Comparison of ENCODE assay signal across 13 cellular contexts in genomic region chr19:47429140-47429793, GRCh38. TPM values are rescaled to one million over a fixed set of nuclear protein-coding genes. Genes with fewer than 3 reads are reported as not detected.
DNase-seq lines count a peak whose midpoint lies in the region; ATAC-seq, FAIRE-seq and TF ChIP-seq lines count a peak whose summit lies in the region.
"Had no signal": no experiment of that assay in that cellular context is flagged by ENCODE, and none has a peak within 500 bp of the region (broad histone marks: within the 10 kb centered on the region; RNA-seq: fewer than 3 reads in every experiment).

No MANE protein-coding gene starts in this region.

- TF ChIP-seq CTCF in H9 (conservative IDR thresholded peaks at IDR 0.05) (no peak), D721Med (IDR thresholded peaks at IDR 0.05; ENCODE audit: insufficient read depth, missing control alignments) (no peak), vagina (IDR thresholded peaks at IDR 0.05) (no peak)

- H3K9me3 Mint-ChIP-seq in CD8-positive, alpha-beta memory T cell, result no peaks in the 10 kb centered on the region
- no peaks in the 10 kb centered on the region for H3K9me3 Mint-ChIP-seq in H9
- no peaks in the 10 kb centered on the region for H3K9me3 Mint-ChIP-seq in activated T-helper 1 cell treated with anti-CD3 and anti-CD28 coated beads, Interleukin-12 subunit alpha, Interleukin-12 subunit beta, Interleukin-2, Interleukin-4 antibody, amounts not matched to agents 30 ng/mL and 10 ng/mL and 1 ng/mL, durations not matched to agents 14 hours and 24 hours and 36 hours

- no peaks in the 10 kb centered on the region for H3K36me3 ChIP-seq in CD8-positive, alpha-beta memory T cell (ENCODE audit: insufficient read depth, low read length)
- H3K36me3 ChIP-seq in vagina, result no peaks in the 10 kb centered on the region
- H3K36me3 ChIP-seq: thoracic aorta had no signal

- no peak overlapping the region for H2BK5ac ChIP-seq in H9 (ENCODE audit: insufficient read length, low read length)

- H4K91ac ChIP-seq in H9 (ENCODE audit: insufficient read length, low read depth, low read length), result no peak overlapping the region

- H2AFZ ChIP-seq in H9 (ENCODE audit: low read length), result no peak overlapping the region

- H3K4me1 ChIP-seq in CD8-positive, alpha-beta memory T cell (ENCODE audit: insufficient read depth, low read length), result peaks cover 31% of the 10 kb centered on the region
- H3K4me1 ChIP-seq in H9 (ENCODE audit: insufficient read depth, low read length), result no peaks in the 10 kb centered on the region
- peaks cover 25% of the 10 kb centered on the region for H3K4me1 ChIP-seq in vagina

- H3K56ac ChIP-seq in H9 (ENCODE audit: insufficient read length, low read depth, low read length), result no peak overlapping the region

- H3K4me3 ChIP-seq in CD8-positive, alpha-beta memory T cell (ENCODE audit: low read length), result no peak overlapping the region
- no peak overlapping the region for H3K4me3 ChIP-seq in vagina

- no peak overlapping the region for H4K8ac ChIP-seq in H9 (replicated peaks; ENCODE audit: insufficient read length, low read depth, low read length)

- H2BK12ac ChIP-seq in H9 (ENCODE audit: insufficient read length, low read depth, low read length), result no peak overlapping the region

- H3K14ac ChIP-seq in H9 (ENCODE audit: insufficient read depth, low read length), result no peak overlapping the region

- H3K23me2 ChIP-seq in H9 (ENCODE audit: insufficient read length, low read depth, low read length, poor library complexity, severe bottlenecking), result peaks cover 22% of the 10 kb centered on the region

- no peak overlapping the region for H4K5ac ChIP-seq in H9 (ENCODE audit: insufficient read length, low read depth, low read length)

- H3K18ac ChIP-seq in H9 (ENCODE audit: insufficient read length, low read depth, low read length), result no peak overlapping the region

- peak overlapping the region; percentile 78 for H3K4me2 ChIP-seq in H9 (ENCODE audit: insufficient read depth, insufficient read length, low read length)

- H2BK20ac ChIP-seq in H9 (ENCODE audit: low read depth, low read length, poor library complexity, severe bottlenecking), result no peak overlapping the region

- H3K4me3 Mint-ChIP-seq in CD8-positive, alpha-beta memory T cell, result peak overlapping the region in 4 of 7 donors; percentile 19 to 62 (median 50)
- peak overlapping the region; percentile 14 to 70; a peak in 2 of 5 replicates for H3K4me3 Mint-ChIP-seq in H9
- peak overlapping the region; percentile 39 for H3K4me3 Mint-ChIP-seq in activated T-helper 1 cell treated with anti-CD3 and anti-CD28 coated beads, Interleukin-12 subunit alpha, Interleukin-12 subunit beta, Interleukin-2, Interleukin-4 antibody, amounts not matched to agents 30 ng/mL and 10 ng/mL and 1 ng/mL, durations not matched to agents 14 hours and 24 hours and 36 hours

- DNase-seq in CD8-positive, alpha-beta memory T cell, result no peak
- DNase-seq in H9 (peak; percentile 62), islet precursor cell (peak; percentile 56), D721Med (ENCODE audit: insufficient read length, low spot score) (no peak), vagina (ENCODE audit: extremely low spot score in 2 of 2) (no peak)
- DNase-seq in activated T-helper 1 cell treated with anti-CD3 and anti-CD28 coated beads, Interleukin-12 subunit alpha, Interleukin-12 subunit beta, Interleukin-2, Interleukin-4 antibody, amounts not matched to agents 30 ng/mL and 10 ng/mL and 1 ng/mL, durations not matched to agents 14 hours and 24 hours and 36 hours (ENCODE audit: low spot score), result no peak
- DNase-seq: MM.1S, NCI-H2107, Right ventricle myocardium superior had no signal

- H3K4me1 Mint-ChIP-seq in CD8-positive, alpha-beta memory T cell, result peaks cover 5 to 12% (median 6%) of the 10 kb centered on the region in 3 donors
- peaks cover 4 to 16% of the 10 kb centered on the region in 2 experiments for H3K4me1 Mint-ChIP-seq in H9
- peaks cover 22% of the 10 kb centered on the region for H3K4me1 Mint-ChIP-seq in activated T-helper 1 cell treated with anti-CD3 and anti-CD28 coated beads, Interleukin-12 subunit alpha, Interleukin-12 subunit beta, Interleukin-2, Interleukin-4 antibody, amounts not matched to agents 30 ng/mL and 10 ng/mL and 1 ng/mL, durations not matched to agents 14 hours and 24 hours and 36 hours (ENCODE audit: low read depth)

- no peak overlapping the region for H3K4ac ChIP-seq in H9 (ENCODE audit: low read depth, low read length)

- no peaks in the 10 kb centered on the region for H3K9me3 ChIP-seq in CD8-positive, alpha-beta memory T cell (ENCODE audit: low read length)
- H3K9me3 ChIP-seq in H9 (ENCODE audit: control insufficient read depth, low read depth, low read length), result no peaks in the 10 kb centered on the region
- H3K9me3 ChIP-seq in vagina, result no peaks in the 10 kb centered on the region
- H3K9me3 ChIP-seq: thoracic aorta had no signal

- POLR2A ChIA-PET in CD8-positive, alpha-beta memory T cell (lab: Charles Lee), result interaction anchor here (0.6 kb wide), 1 partner anchor 86 kb away, joined by 5 read pairs; no protein-coding TSS in a partner anchor

- CTCF ChIA-PET in CD8-positive, alpha-beta memory T cell (lab: Charles Lee), result interaction anchor here (1.4 to 1.9 kb wide), 5 partner anchors 7 to 277 kb away, joined by 3 to 13 read pairs (median 3); no protein-coding TSS in a partner anchor

- no peak for ATAC-seq in GM19397 (IDR thresholded peaks at IDR 0.05; ENCODE audit: unreplicated experiment)

- WGBS in H9 (ENCODE audit: extremely low coverage, insufficient read length, low lambda C conversion rate), result no CpG with 5 or more reads among the region's 20 CpGs

- H3K27ac ChIP-seq in CD8-positive, alpha-beta memory T cell (ENCODE audit: low read depth, low read length), result no peak overlapping the region
- H3K27ac ChIP-seq in H9 (ENCODE audit: insufficient read length, low read depth, low read length) (no peak overlapping the region), vagina (no peak overlapping the region)
- H3K27ac ChIP-seq: thoracic aorta had no signal

- no peak overlapping the region for H2AK5ac ChIP-seq in H9 (ENCODE audit: insufficient read length, low read length)

- H3K79me2 ChIP-seq in H9 (ENCODE audit: insufficient read depth, low read length), result no peaks in the 10 kb centered on the region

- H2BK120ac ChIP-seq in H9 (ENCODE audit: low read depth, low read length, poor library complexity, severe bottlenecking), result no peak overlapping the region

- H3K27me3 ChIP-seq in CD8-positive, alpha-beta memory T cell (ENCODE audit: insufficient read depth, low read length, poor library complexity, severe bottlenecking), result peaks cover 33% of the 10 kb centered on the region
- H3K27me3 ChIP-seq in H9 (ENCODE audit: insufficient read depth, low read length), result no peaks in the 10 kb centered on the region
- peaks cover 4% of the 10 kb centered on the region for H3K27me3 ChIP-seq in vagina

- no peak overlapping the region for H3K9ac ChIP-seq in H9 (ENCODE audit: extremely low read depth, insufficient read length, low read length)

- FAIRE-seq in D721Med (lab: Jason Lieb, UNC), result no peak

- H3K23ac ChIP-seq in H9 (ENCODE audit: insufficient read length, low read depth, low read length), result no peak overlapping the region

- peaks cover 44 to 57% of the 10 kb centered on the region in 2 donors for H3K27me3 Mint-ChIP-seq in CD8-positive, alpha-beta memory T cell
- peaks cover 38% of the 10 kb centered on the region for H3K27me3 Mint-ChIP-seq in H9 (ENCODE audit: low read depth)
- H3K27me3 Mint-ChIP-seq in activated T-helper 1 cell treated with anti-CD3 and anti-CD28 coated beads, Interleukin-12 subunit alpha, Interleukin-12 subunit beta, Interleukin-2, Interleukin-4 antibody, amounts not matched to agents 30 ng/mL and 10 ng/mL and 1 ng/mL, durations not matched to agents 14 hours and 24 hours and 36 hours (ENCODE audit: insufficient read depth), result peaks cover 23% of the 10 kb centered on the region

- H2BK15ac ChIP-seq in H9 (ENCODE audit: low read depth, low read length), result no peak overlapping the region

- TF ChIP-seq POLR2A in vagina (IDR thresholded peaks at IDR 0.05), result no peak

- H3K27ac Mint-ChIP-seq in CD8-positive, alpha-beta memory T cell, result no peak overlapping the region
- no peak overlapping the region for H3K27ac Mint-ChIP-seq in H9
- H3K27ac Mint-ChIP-seq in activated T-helper 1 cell treated with anti-CD3 and anti-CD28 coated beads, Interleukin-12 subunit alpha, Interleukin-12 subunit beta, Interleukin-2, Interleukin-4 antibody, amounts not matched to agents 30 ng/mL and 10 ng/mL and 1 ng/mL, durations not matched to agents 14 hours and 24 hours and 36 hours, result no peak overlapping the region
- H3K27ac Mint-ChIP-seq: CD14-positive monocyte had no signal

- H3K79me1 ChIP-seq in H9 (ENCODE audit: insufficient read depth, low read depth, low read length, poor library complexity, severe bottlenecking), result no peaks in the 10 kb centered on the region

- intact Hi-C loops in activated T-helper 1 cell treated with anti-CD3 and anti-CD28 coated beads, Interleukin-12 subunit alpha, Interleukin-12 subunit beta, Interleukin-2, Interleukin-4 antibody, amounts not matched to agents 30 ng/mL and 10 ng/mL and 1 ng/mL, durations not matched to agents 14 hours and 24 hours and 36 hours (cut with micrococcal nuclease), result loop anchor here (2.0 kb wide), 1 partner anchor 314 kb away; no protein-coding TSS in a partner anchor
- intact Hi-C loops in vagina (cut with DNase I), result loop anchor here (10.0 kb wide), 1 partner anchor 134 kb away; no protein-coding TSS in a partner anchor

- H3K36me3 Mint-ChIP-seq in CD8-positive, alpha-beta memory T cell, result no peaks in the 10 kb centered on the region
- no peaks in the 10 kb centered on the region; a peak in 1 of 7 replicates for H3K36me3 Mint-ChIP-seq in H9 (ENCODE audit: insufficient read depth in 1 of 3, low read depth in 3 of 3)
- H3K36me3 Mint-ChIP-seq in activated T-helper 1 cell treated with anti-CD3 and anti-CD28 coated beads, Interleukin-12 subunit alpha, Interleukin-12 subunit beta, Interleukin-2, Interleukin-4 antibody, amounts not matched to agents 30 ng/mL and 10 ng/mL and 1 ng/mL, durations not matched to agents 14 hours and 24 hours and 36 hours (ENCODE audit: low read depth), result peaks cover 1% of the 10 kb centered on the region

- no peaks in the 10 kb centered on the region for H4K20me1 ChIP-seq in H9 (ENCODE audit: control insufficient read depth, insufficient read depth, insufficient read length)

- H3T11ph ChIP-seq in H9 (ENCODE audit: low read length), result no peak overlapping the region

RNA-seq across cellular contexts. Expression of gene MEIS3, which starts 9.9 kb away (rescaled TPM):
- total RNA-seq in CD8-positive, alpha-beta memory T cell, result not detected
- polyA plus RNA-seq in CD8-positive, alpha-beta memory T cell, result not detected
- total RNA-seq in H9 (2021), result 43.8 and 44.0 TPM in 2 replicates
- total RNA-seq in activated T-helper 1 cell treated with anti-CD3 and anti-CD28 coated beads, Interleukin-12 subunit alpha, Interleukin-12 subunit beta, Interleukin-2, Interleukin-4 antibody, amounts not matched to agents 30 ng/mL and 10 ng/mL and 1 ng/mL, durations not matched to agents 14 hours and 24 hours and 36 hours, result not detected in 2 replicates
- total RNA-seq in vagina, result 20.6 TPM
- polyA plus RNA-seq: CD14-positive monocyte had no signal

RNA-seq across cellular contexts. Expression of gene SLC8A2, which starts 42.4 kb away (rescaled TPM):
- not detected for total RNA-seq in CD8-positive, alpha-beta memory T cell
- polyA plus RNA-seq in CD8-positive, alpha-beta memory T cell, result not detected
- total RNA-seq in H9 (2021), result 10.7 and 11.3 TPM in 2 replicates
- 0.05 TPM in 1 of 2 replicates, not detected in the other for total RNA-seq in activated T-helper 1 cell treated with anti-CD3 and anti-CD28 coated beads, Interleukin-12 subunit alpha, Interleukin-12 subunit beta, Interleukin-2, Interleukin-4 antibody, amounts not matched to agents 30 ng/mL and 10 ng/mL and 1 ng/mL, durations not matched to agents 14 hours and 24 hours and 36 hours
- total RNA-seq in vagina, result 0.49 TPM
- total RNA-seq: myocyte had no signal
- polyA plus RNA-seq: CD14-positive monocyte had no signal

RNA-seq across cellular contexts. Expression of gene KPTN, which starts 54.8 kb away (rescaled TPM):
- total RNA-seq in CD8-positive, alpha-beta memory T cell, result 10 to 100 TPM; 10.8 to 12.4 TPM
- polyA plus RNA-seq in CD8-positive, alpha-beta memory T cell, result 5.9 TPM
- total RNA-seq in H9 (2021), result 33.6 and 35.4 TPM in 2 replicates
- total RNA-seq in activated T-helper 1 cell treated with anti-CD3 and anti-CD28 coated beads, Interleukin-12 subunit alpha, Interleukin-12 subunit beta, Interleukin-2, Interleukin-4 antibody, amounts not matched to agents 30 ng/mL and 10 ng/mL and 1 ng/mL, durations not matched to agents 14 hours and 24 hours and 36 hours, result 9.6 and 10.8 TPM in 2 replicates
- 9.6 TPM for total RNA-seq in vagina

Comparison
In these comparisons a context has a peak if more than half of its experiments do, and no peak if none do; other contexts are left out.
1. DNase-seq: peak in H9 (single experiment) and islet precursor cell (single experiment); none in CD8-positive, alpha-beta memory T cell (0 of 5), activated T-helper 1 cell treated with anti-CD3 and anti-CD28 coated beads, Interleukin-12 subunit alpha, Interleukin-12 subunit beta, Interleukin-2, Interleukin-4 antibody, amounts not matched to agents 30 ng/mL and 10 ng/mL and 1 ng/mL, durations not matched to agents 14 hours and 24 hours and 36 hours (single experiment), D721Med (single experiment) and vagina (0 of 2).
2. RNA of gene MEIS3, which starts 9.9 kb away (total RNA-seq): 43.8 to 44.0 TPM in H9 and 20.6 TPM in vagina (single experiment); not detected in CD8-positive, alpha-beta memory T cell and not detected in activated T-helper 1 cell treated with anti-CD3 and anti-CD28 coated beads, Interleukin-12 subunit alpha, Interleukin-12 subunit beta, Interleukin-2, Interleukin-4 antibody, amounts not matched to agents 30 ng/mL and 10 ng/mL and 1 ng/mL, durations not matched to agents 14 hours and 24 hours and 36 hours; every median in the first group is over 10 times any median in the second.
3. Peak in every context shown above with its lines, with median percentiles within 50 percentile points of each other: H3K4me3 Mint-ChIP-seq.